2 cellular contexts compared by ENCODE assay signal in the genomic region with DNA sequence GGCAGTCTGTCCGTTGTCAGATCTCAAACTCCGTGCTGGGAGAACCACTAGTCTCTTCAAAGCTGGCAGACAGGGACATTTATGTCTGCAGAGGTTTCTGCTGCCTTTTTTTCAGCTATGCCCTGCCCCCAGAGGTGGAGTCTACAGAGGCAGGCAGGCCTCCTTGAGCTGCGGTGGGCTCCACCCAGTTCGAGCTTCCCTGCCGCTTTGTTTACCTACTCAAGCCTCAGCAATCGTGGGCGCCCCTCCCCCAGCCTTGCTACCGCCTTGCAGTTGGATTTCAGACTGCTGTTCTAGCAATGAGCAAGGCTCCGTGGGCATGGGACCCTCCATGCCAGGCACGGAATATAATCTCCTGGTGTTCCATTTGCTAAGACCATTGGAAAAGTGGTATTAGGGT. TPM values are rescaled to one million over a fixed set of nuclear protein-coding genes. Genes with fewer than 3 reads are reported as not detected.
"Had no signal": no experiment of that assay in that cellular context is flagged by ENCODE, and none has a peak within 500 bp of the region (broad histone marks: within the 10 kb centered on the region; RNA-seq: fewer than 3 reads in every experiment).

No MANE protein-coding gene starts in this region.

RNA-seq across cellular contexts. Expression of gene SPON1, which starts 23.7 kb away (rescaled TPM):
- total RNA-seq: activated B cell treated with CpG ODN at 0.5 μM for 24 hours had no signal
- polyA plus RNA-seq: endothelial cell of umbilical vein had no signal
